In the genomic region with DNA sequence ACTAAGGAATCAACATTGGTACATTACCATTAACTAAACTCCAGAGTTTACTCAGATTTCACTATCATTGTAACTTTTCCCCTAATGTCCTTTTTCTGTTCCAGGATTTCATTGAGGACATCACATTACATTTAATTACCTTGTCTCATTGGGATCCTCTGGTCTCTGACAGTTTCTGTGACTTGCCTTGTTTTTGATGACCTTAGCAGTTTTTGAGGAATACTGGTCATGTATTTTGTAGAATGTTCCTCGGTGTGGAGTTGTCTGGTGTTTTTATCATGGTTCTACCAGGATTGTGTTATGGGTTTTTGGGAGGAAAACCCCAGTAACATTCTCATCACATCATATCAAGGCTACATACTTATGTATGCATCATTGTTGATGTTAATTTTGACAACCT, we compare ENCODE assay signal across 25 cellular contexts.
"Had no signal": no experiment of that assay in that cellular context is flagged by ENCODE, and none has a peak within 500 bp of the region (broad histone marks: within the 10 kb centered on the region; RNA-seq: fewer than 3 reads in every experiment).

No MANE protein-coding gene starts in this region.

- H3K36me3 ChIP-seq: adrenal gland had no signal

- H3K9me3 ChIP-seq: adrenal gland had no signal

- ATAC-seq: activated CD8-positive, alpha-beta T cell treated with anti-CD3 and anti-CD28 coated beads for 36 hours; activated T-cell treated with anti-CD3 and anti-CD28 coated beads, Interleukin-2, amount 50 U/mL, for 4 hours; activated T-cell treated with anti-CD3 and anti-CD28 coated beads, Interleukin-2, amount 50 U/mL, for 72 hours; activated T-helper 17 cell treated with anti-CD3 and anti-CD28 coated beads, Interleukin-2, amount 50 U/mL, for 72 hours had no signal

- H3K4me1 ChIP-seq: adrenal gland had no signal

- DNase-seq: activated B cell treated with CpG ODN at 0.5 μM for 24 hours; activated CD4-positive, alpha-beta memory T cell treated with anti-CD3 and anti-CD28 coated beads for 36 hours; activated CD4-positive, alpha-beta T cell treated with anti-CD3 and anti-CD28 coated beads for 4 hours; activated CD4-positive, alpha-beta T cell treated with anti-CD3 and anti-CD28 coated beads, Interleukin-2, amount 50 U/mL, for 1 hour; activated CD4-positive, alpha-beta T cell treated with anti-CD3 and anti-CD28 coated beads, Interleukin-2, amount 50 U/mL, for 4 hours; activated CD4-positive, CD25-positive, alpha-beta regulatory T cell treated with anti-CD3 and anti-CD28 coated beads, Interleukin-2, amount 50 U/mL, for 72 hours; activated CD8-positive, alpha-beta memory T cell treated with anti-CD3 and anti-CD28 coated beads, Interleukin-2, amount 50 U/mL, for 4 hours; activated effector memory CD4-positive, alpha-beta T cell treated with anti-CD3 and anti-CD28 coated beads, Interleukin-2, amount 50 U/mL, for 16 hours; activated naive CD4-positive, alpha-beta T cell; activated naive CD4-positive, alpha-beta T cell treated with anti-CD3 and anti-CD28 coated beads, Interleukin-2, amount 50 U/mL, for 16 hours; activated naive CD8-positive, alpha-beta T cell treated with anti-CD3 and anti-CD28 coated beads for 36 hours; activated T-cell treated with anti-CD3 and anti-CD28 coated beads for 4 hours; activated T-cell treated with anti-CD3 and anti-CD28 coated beads, Interleukin-2, amount 50 U/mL, for 1 hour; activated T-cell treated with anti-CD3 and anti-CD28 coated beads, Interleukin-2, amount 50 U/mL, for 4 hours; activated T-cell treated with anti-CD3 and anti-CD28 coated beads, Interleukin-2, amount 50 U/mL, for 72 hours; amniotic stem cell; aorta; central memory CD4-positive, alpha-beta T cell; T-helper 1 cell; T-helper 9 cell had no signal

- H3K4me3 ChIP-seq: adrenal gland had no signal

- H3K27ac ChIP-seq: adrenal gland, VCaP had no signal

- FAIRE-seq: colon had no signal
